In the genomic region with DNA sequence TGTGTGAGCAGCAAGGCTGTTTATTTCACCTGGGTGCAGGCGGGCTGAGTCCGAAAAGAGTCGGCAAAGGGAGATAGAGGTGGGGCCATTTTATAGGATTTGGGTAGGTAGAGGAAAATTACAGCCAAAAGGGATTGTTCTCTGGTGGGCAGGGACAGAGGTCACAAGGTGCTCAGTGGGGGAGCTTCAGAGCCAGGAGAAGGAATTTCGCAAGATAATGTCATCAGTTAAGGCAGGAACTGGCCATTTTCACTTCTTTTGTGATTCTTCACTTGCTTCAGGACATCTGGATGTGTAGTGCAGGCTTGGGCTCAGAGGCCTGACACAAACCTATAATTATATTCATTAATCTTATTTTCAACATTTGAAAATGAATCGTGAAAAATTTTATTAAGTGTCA, we compare ENCODE assay signal across 7 cellular contexts.
DNase-seq lines count a peak whose midpoint lies in the region; TF ChIP-seq lines count a peak whose summit lies in the region.
"Not testable (repeated sequence)": the region's sequence is repeated elsewhere in the genome, so short reads cannot be mapped to it uniquely, and the experiment has no call there.

No MANE protein-coding gene starts in this region.

- no CpG with 5 or more reads among the region's 5 CpGs for WGBS in H9 (ENCODE audit: extremely low coverage, insufficient read length, low lambda C conversion rate)
- WGBS in HUES64: 86% methylated on average over 4 of the region's 5 CpGs
- WGBS in endodermal cell (ENCODE audit: insufficient coverage in 1 of 2, insufficient read length in 1 of 2), 2 experiments: 88 to 90% methylated on average over 3 to 4 of the region's 5 CpGs
- WGBS in mesendoderm (ENCODE audit: extremely low coverage, insufficient coverage, low lambda C conversion rate): 100% methylated on average over 1 of the region's 5 CpGs
- no CpG with 5 or more reads among the region's 5 CpGs for WGBS in trophoblast cell (ENCODE audit: extremely low coverage, insufficient coverage, insufficient read length)

- not testable (repeated sequence) for TF ChIP-seq CTCF in H9 (conservative IDR thresholded peaks at IDR 0.05); endodermal cell (conservative IDR thresholded peaks at IDR 0.05)

- H2BK20ac ChIP-seq in H9 (ENCODE audit: low read depth, low read length, poor library complexity, severe bottlenecking): not testable (repeated sequence)

- H3K27me3 ChIP-seq in H9 (ENCODE audit: insufficient read depth, low read length); HUES64 (ENCODE audit: insufficient read depth, low read length); endodermal cell (ENCODE audit: control insufficient read depth, insufficient read depth, low read length, poor library complexity, severe bottlenecking); mesendoderm (ENCODE audit: insufficient read depth, low read length, poor library complexity); trophoblast cell (ENCODE audit: insufficient read depth, low read length): not testable (repeated sequence)

- not testable (repeated sequence) for H3K27me3 Mint-ChIP-seq in H9 (ENCODE audit: low read depth); endodermal cell (ENCODE audit: insufficient read depth)

- H3K4me1 Mint-ChIP-seq in H9: peaks cover 24 to 34% of the 10 kb centered on the region in 2 experiments
- not testable (repeated sequence) for H3K4me1 Mint-ChIP-seq in endodermal cell

- peaks cover 45 to 54% of the 10 kb centered on the region in 2 experiments for H3K9me3 Mint-ChIP-seq in H9
- peaks cover 57% of the 10 kb centered on the region for H3K9me3 Mint-ChIP-seq in endodermal cell

- H3K4me1 ChIP-seq in H9 (ENCODE audit: insufficient read depth, low read length); endodermal cell (ENCODE audit: control insufficient read depth, insufficient read depth, low read length); mesendoderm (ENCODE audit: control insufficient read depth, low read depth, low read length); trophoblast cell (ENCODE audit: control insufficient read depth in 1 of 2, insufficient read depth in 2 of 2, low read length in 2 of 2): not testable (repeated sequence)
- H3K4me1 ChIP-seq in HUES64 (ENCODE audit: insufficient read depth, low read length): peaks cover 37% of the 10 kb centered on the region

- H4K8ac ChIP-seq in H9 (replicated peaks; ENCODE audit: insufficient read length, low read depth, low read length); mesendoderm (ENCODE audit: low read depth, low read length); trophoblast cell (ENCODE audit: low read depth, low read length): not testable (repeated sequence)

- H2BK12ac ChIP-seq in H9 (ENCODE audit: insufficient read length, low read depth, low read length): not testable (repeated sequence)
- H2BK12ac ChIP-seq in trophoblast cell (ENCODE audit: low read length): peak overlapping the region; percentile 68

- not testable (repeated sequence) for H3K23ac ChIP-seq in H9 (ENCODE audit: insufficient read length, low read depth, low read length); mesendoderm (ENCODE audit: low read length); trophoblast cell (ENCODE audit: low read length)

- H2BK5ac ChIP-seq in H9 (ENCODE audit: insufficient read length, low read length); mesendoderm (ENCODE audit: low read length): not testable (repeated sequence)
- H2BK5ac ChIP-seq in trophoblast cell (ENCODE audit: low read depth, low read length, poor library complexity): peak overlapping the region; percentile 19

- H3K4me3 Mint-ChIP-seq in H9: peak overlapping the region in 1 of 2 experiments; percentile 22; a peak in 2 of 5 replicates
- not testable (repeated sequence) for H3K4me3 Mint-ChIP-seq in endodermal cell

- H4K20me1 ChIP-seq in H9 (ENCODE audit: control insufficient read depth, insufficient read depth, insufficient read length): not testable (repeated sequence)

- not testable (repeated sequence) for H2BK120ac ChIP-seq in H9 (ENCODE audit: low read depth, low read length, poor library complexity, severe bottlenecking); mesendoderm (ENCODE audit: low read depth, low read length)
- peak overlapping the region; percentile 89 for H2BK120ac ChIP-seq in trophoblast cell (ENCODE audit: insufficient read depth, low read length, poor library complexity)

- not testable (repeated sequence) for H3K9me3 ChIP-seq in H9 (ENCODE audit: control insufficient read depth, low read depth, low read length); trophoblast cell (ENCODE audit: insufficient read depth, low read depth, low read length)
- H3K9me3 ChIP-seq in HUES64 (ENCODE audit: insufficient read depth, low read depth, low read length): peaks cover 20% of the 10 kb centered on the region; the same call in 1 of the 2 replicates
- H3K9me3 ChIP-seq in endodermal cell (ENCODE audit: control insufficient read depth, low read length): peaks cover 71% of the 10 kb centered on the region

- not testable (repeated sequence) for H3K79me1 ChIP-seq in H9 (ENCODE audit: insufficient read depth, low read depth, low read length, poor library complexity, severe bottlenecking); mesendoderm (ENCODE audit: low read length)
- H3K79me1 ChIP-seq in trophoblast cell (ENCODE audit: low read length): peaks cover 11% of the 10 kb centered on the region

- not testable (repeated sequence) for H3K79me2 ChIP-seq in H9 (ENCODE audit: insufficient read depth, low read length); mesendoderm (ENCODE audit: control insufficient read depth, insufficient read depth, low read length); trophoblast cell (ENCODE audit: control insufficient read depth, insufficient read depth, low read length, poor library complexity)

- H3K27ac ChIP-seq in H9 (ENCODE audit: insufficient read length, low read depth, low read length); endodermal cell (ENCODE audit: low read depth, low read length); mesendoderm (ENCODE audit: low read depth, low read length); trophoblast cell (ENCODE audit: low read depth, low read length): not testable (repeated sequence)
- H3K27ac ChIP-seq in HUES64 (ENCODE audit: low read depth, low read length): peak overlapping the region; percentile 78

- H3K23me2 ChIP-seq in H9 (ENCODE audit: insufficient read length, low read depth, low read length, poor library complexity, severe bottlenecking): not testable (repeated sequence)

- not testable (repeated sequence) for H3K4me2 ChIP-seq in H9 (ENCODE audit: insufficient read depth, insufficient read length, low read length); mesendoderm (ENCODE audit: low read length); trophoblast cell (ENCODE audit: low read length)

- not testable (repeated sequence) for H3K9ac ChIP-seq in H9 (ENCODE audit: extremely low read depth, insufficient read length, low read length); endodermal cell (ENCODE audit: extremely low read depth, low read length, poor library complexity, severe bottlenecking); mesendoderm (ENCODE audit: low read length); trophoblast cell (ENCODE audit: low read length)
- peak overlapping the region; percentile 30; the same call in 1 of the 2 replicates for H3K9ac ChIP-seq in HUES64 (ENCODE audit: low read depth, low read length)

- not testable (repeated sequence) for H3K36me3 ChIP-seq in HUES64 (ENCODE audit: insufficient read depth, low read length); endodermal cell (ENCODE audit: control insufficient read depth, insufficient read depth, low read length); mesendoderm (ENCODE audit: control insufficient read depth, insufficient read depth, low read length); trophoblast cell (ENCODE audit: control insufficient read depth in 1 of 2, insufficient read depth in 2 of 2, low read length in 2 of 2)

- H3K4me3 ChIP-seq in HUES64 (ENCODE audit: low read length) (peak overlapping the region; percentile 17; the same call in 1 of the 2 replicates), endodermal cell (ENCODE audit: low read length) (peak overlapping the region; percentile 71)
- H3K4me3 ChIP-seq in mesendoderm (ENCODE audit: low read length); trophoblast cell (ENCODE audit: low read depth, low read length): not testable (repeated sequence)

- peaks cover 34 to 63% (median 51%) of the 10 kb centered on the region in 3 experiments for H3K36me3 Mint-ChIP-seq in H9 (ENCODE audit: insufficient read depth in 1 of 3, low read depth in 3 of 3)
- peaks cover 38% of the 10 kb centered on the region for H3K36me3 Mint-ChIP-seq in endodermal cell (ENCODE audit: low read depth)

- not testable (repeated sequence) for H2BK15ac ChIP-seq in H9 (ENCODE audit: low read depth, low read length); mesendoderm (replicated peaks; ENCODE audit: low read depth)

- H3K27ac Mint-ChIP-seq in H9: peak overlapping the region; percentile 33 to 88 (median 83); a peak in 5 of 7 replicates
- H3K27ac Mint-ChIP-seq in endodermal cell: not testable (repeated sequence)

- H4K91ac ChIP-seq in H9 (ENCODE audit: insufficient read length, low read depth, low read length); trophoblast cell (ENCODE audit: low read depth, low read length): not testable (repeated sequence)

- H4K5ac ChIP-seq in H9 (ENCODE audit: insufficient read length, low read depth, low read length); mesendoderm (ENCODE audit: low read length): not testable (repeated sequence)

- H3K18ac ChIP-seq in H9 (ENCODE audit: insufficient read length, low read depth, low read length); mesendoderm (ENCODE audit: low read length); trophoblast cell (ENCODE audit: low read length): not testable (repeated sequence)

- not testable (repeated sequence) for H2AK5ac ChIP-seq in H9 (ENCODE audit: insufficient read length, low read length); mesendoderm (ENCODE audit: low read length); trophoblast cell (ENCODE audit: low read length)

- not testable (repeated sequence) for H4K12ac ChIP-seq in trophoblast cell (ENCODE audit: low read depth, low read length)

- H3K56ac ChIP-seq in H9 (ENCODE audit: insufficient read length, low read depth, low read length); mesendoderm (ENCODE audit: low read length): not testable (repeated sequence)

- H3K4ac ChIP-seq in H9 (ENCODE audit: low read depth, low read length); mesendoderm (ENCODE audit: low read depth, low read length): not testable (repeated sequence)
- H3K4ac ChIP-seq in trophoblast cell (ENCODE audit: low read depth, low read length): peak overlapping the region; percentile 22

- not testable (repeated sequence) for H3K14ac ChIP-seq in H9 (ENCODE audit: insufficient read depth, low read length); trophoblast cell (ENCODE audit: low read length)

- DNase-seq in ELF-1 (ENCODE audit: low read depth, low spot score): peak; percentile 43
- DNase-seq in H9: peak; percentile 57
- peak; percentile 52 for DNase-seq in endodermal cell
- peak; percentile 36 for DNase-seq in iPS DF 4.7 (ENCODE audit: extremely low read depth, low spot score)
- DNase-seq in mesendoderm: peak; percentile 44
- DNase-seq in trophoblast cell: not testable (repeated sequence)

- not testable (repeated sequence) for H2AFZ ChIP-seq in H9 (ENCODE audit: low read length); trophoblast cell (ENCODE audit: insufficient read depth, low read length, poor library complexity)

- H3T11ph ChIP-seq in H9 (ENCODE audit: low read length): not testable (repeated sequence)
